22 cellular contexts compared by ENCODE assay signal in genomic region chr6:139542351-139542750, GRCh38.
"Had no signal": no experiment of that assay in that cellular context is flagged by ENCODE, and none has a peak within 500 bp of the region (broad histone marks: within the 10 kb centered on the region; RNA-seq: fewer than 3 reads in every experiment).

No MANE protein-coding gene starts in this region.

- H3K4me3 Mint-ChIP-seq: activated T-helper 1 cell treated with anti-CD3 and anti-CD28 coated beads, Interleukin-12 subunit alpha, Interleukin-12 subunit beta, Interleukin-2, Interleukin-4 antibody, amounts not matched to agents 30 ng/mL and 10 ng/mL and 1 ng/mL, durations not matched to agents 14 hours and 24 hours and 36 hours; naive thymus-derived CD8-positive, alpha-beta T cell; stimulated activated naive CD8-positive, alpha-beta T cell treated with anti-CD3 and anti-CD28 coated beads, Interleukin-15, amount 100 ng/mL, for 72 hours had no signal

- H3K79me2 ChIP-seq: hepatocyte had no signal

- H3K27ac Mint-ChIP-seq: activated naive CD4-positive, alpha-beta T cell treated with anti-CD3 and anti-CD28 coated beads, Interleukin-2, amount 50 U/mL, for 72 hours; activated T-helper 1 cell treated with anti-CD3 and anti-CD28 coated beads, Interleukin-12 subunit alpha, Interleukin-12 subunit beta, Interleukin-2, Interleukin-4 antibody, amounts not matched to agents 30 ng/mL and 10 ng/mL and 1 ng/mL, durations not matched to agents 14 hours and 24 hours and 36 hours; naive thymus-derived CD8-positive, alpha-beta T cell had no signal

- H3K27me3 ChIP-seq: hepatocyte, left lung, right atrium auricular region, tibial artery had no signal

- ATAC-seq: activated naive CD4-positive, alpha-beta T cell treated with anti-CD3 and anti-CD28 coated beads, Interleukin-2, amount 50 U/mL, for 72 hours; esophagus mucosa; left lung; naive thymus-derived CD8-positive, alpha-beta T cell; psoas muscle; stimulated activated naive CD8-positive, alpha-beta T cell treated with anti-CD3 and anti-CD28 coated beads, Interleukin-15, amount 100 ng/mL, for 72 hours had no signal

- H3K36me3 Mint-ChIP-seq: activated naive CD4-positive, alpha-beta T cell treated with anti-CD3 and anti-CD28 coated beads, Interleukin-2, amount 50 U/mL, for 72 hours; naive thymus-derived CD8-positive, alpha-beta T cell had no signal

- H3K4me2 ChIP-seq: hepatocyte had no signal

- H3K27me3 Mint-ChIP-seq: naive thymus-derived CD8-positive, alpha-beta T cell; stimulated activated naive CD8-positive, alpha-beta T cell treated with anti-CD3 and anti-CD28 coated beads, Interleukin-15, amount 100 ng/mL, for 72 hours had no signal

- H2AFZ ChIP-seq: hepatocyte had no signal

- H3K4me3 ChIP-seq: hepatocyte, left lung, lung, psoas muscle, right atrium auricular region, tibial artery had no signal

- H3K9me3 ChIP-seq: left lung, psoas muscle, right atrium auricular region, tibial artery had no signal

- DNase-seq: activated CD4-positive, alpha-beta T cell treated with anti-CD3 and anti-CD28 coated beads for 4 hours; activated CD4-positive, alpha-beta T cell treated with anti-CD3 and anti-CD28 coated beads, Interleukin-2, amount 50 U/mL, for 48 hours; activated CD4-positive, CD25-positive, alpha-beta regulatory T cell; central memory CD4-positive, alpha-beta T cell; effector memory CD4-positive, alpha-beta T cell; foreskin melanocyte; glutamatergic neuron; kidney glomerular epithelial cell; left lung; naive thymus-derived CD8-positive, alpha-beta T cell; psoas muscle; stimulated activated CD4-positive, alpha-beta T cell treated with anti-CD3 and anti-CD28 coated beads, Interleukin-1b, Interleukin-23, amount 100 ng/mL, for 48 hours; stimulated activated naive CD8-positive, alpha-beta T cell treated with anti-CD3 and anti-CD28 coated beads, Interleukin-15, amount 100 ng/mL, for 72 hours; T-helper 1 cell; T-helper 9 cell; tibial artery had no signal

- H3K36me3 ChIP-seq: left lung, right atrium auricular region, tibial artery had no signal

- H3K9me3 Mint-ChIP-seq: activated T-helper 1 cell treated with anti-CD3 and anti-CD28 coated beads, Interleukin-12 subunit alpha, Interleukin-12 subunit beta, Interleukin-2, Interleukin-4 antibody, amounts not matched to agents 30 ng/mL and 10 ng/mL and 1 ng/mL, durations not matched to agents 14 hours and 24 hours and 36 hours; naive thymus-derived CD8-positive, alpha-beta T cell; stimulated activated naive CD8-positive, alpha-beta T cell treated with anti-CD3 and anti-CD28 coated beads, Interleukin-15, amount 100 ng/mL, for 72 hours had no signal

- H3K27ac ChIP-seq: hepatocyte, left lung, psoas muscle, right atrium auricular region, tibial artery had no signal
